ENCODE assay signal across 14 cellular contexts in the genomic region with DNA sequence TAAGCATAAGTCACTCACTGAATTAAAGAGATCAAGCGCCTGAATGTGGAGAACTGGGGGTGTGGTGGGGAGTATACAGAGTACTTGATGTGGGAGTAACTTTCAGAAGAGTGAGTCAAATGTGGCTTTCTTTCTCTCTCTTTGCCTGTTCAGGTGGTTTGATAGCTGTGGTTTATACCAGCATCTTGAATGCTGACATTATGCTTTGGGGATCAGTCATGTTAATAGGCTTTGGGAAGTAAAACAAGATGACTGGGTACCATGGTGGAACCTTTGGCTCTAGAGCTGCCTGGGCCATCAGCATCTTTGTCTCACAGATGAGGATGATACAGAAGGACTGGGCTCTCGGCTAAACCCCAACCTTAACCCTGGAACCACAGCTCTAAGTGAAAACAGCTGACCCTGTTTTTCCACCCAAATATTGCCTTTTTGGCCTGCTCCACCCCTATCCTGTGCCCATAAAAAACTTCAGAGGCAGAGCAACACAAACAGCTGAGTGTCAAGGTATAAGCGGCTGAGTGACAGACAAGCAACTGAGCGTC. TPM values are rescaled to one million over a fixed set of nuclear protein-coding genes. Genes with fewer than 3 reads are reported as not detected.
A peak's percentile ranks its signal among the peaks of the same experiment; 100 is the strongest.
DNase-seq lines count a peak whose midpoint lies in the region; ATAC-seq and TF ChIP-seq lines count a peak whose summit lies in the region.
"Had no signal": no experiment of that assay in that cellular context is flagged by ENCODE, and none has a peak within 500 bp of the region (broad histone marks: within the 10 kb centered on the region; RNA-seq: fewer than 3 reads in every experiment).

No MANE protein-coding gene starts in this region.

- intact Hi-C loops in CD4-positive, alpha-beta T cell (cut with DNase I, micrococcal nuclease), result no loop called here
- intact Hi-C loops in gastrocnemius medialis (cut with DNase I; ENCODE audit: low total_unique reads), result no loop called here

- H4K8ac ChIP-seq in mesenchymal stem cell (ENCODE audit: low read length), result no peak overlapping the region

- POLR2A ChIA-PET in CD4-positive, alpha-beta T cell (lab: Charles Lee), result no interaction called here

- H3K4me1 ChIP-seq in mesenchymal stem cell (ENCODE audit: control insufficient read depth, insufficient read depth, low read depth, low read length) (no peaks in the 10 kb centered on the region), upper lobe of left lung (no peaks in the 10 kb centered on the region), gastrocnemius medialis (no peaks in the 10 kb centered on the region)
- H3K4me1 ChIP-seq: left lung had no signal

- no peak overlapping the region for H3K4me2 ChIP-seq in mesenchymal stem cell (ENCODE audit: low read length, poor library complexity, severe bottlenecking)

- TF ChIP-seq POLR2A in upper lobe of left lung (IDR thresholded peaks at IDR 0.05) (no peak), gastrocnemius medialis (IDR thresholded peaks at IDR 0.05) (no peak)

- no peak overlapping the region for H3K14ac ChIP-seq in mesenchymal stem cell (ENCODE audit: low read length in 2 of 2)

- no peak overlapping the region for H2BK15ac ChIP-seq in mesenchymal stem cell (ENCODE audit: low read depth, poor library complexity, severe bottlenecking)

- no peak overlapping the region for H3K27ac Mint-ChIP-seq in CD4-positive, alpha-beta T cell
- H3K27ac Mint-ChIP-seq: nephron progenitor cell, WTC11 had no signal

- H2BK120ac ChIP-seq in mesenchymal stem cell (ENCODE audit: low read depth, low read length), result no peak overlapping the region

- H3K18ac ChIP-seq in mesenchymal stem cell (ENCODE audit: low read depth in 1 of 2, low read length in 2 of 2), result no peak overlapping the region

- no peaks in the 10 kb centered on the region for H3K36me3 Mint-ChIP-seq in CD4-positive, alpha-beta T cell (ENCODE audit: low read depth)
- H3K36me3 Mint-ChIP-seq: WTC11 had no signal

- H3K9ac ChIP-seq in mesenchymal stem cell (ENCODE audit: low read length), result no peak overlapping the region

- 86% methylated on average over 4 of the region's 4 CpGs for whole genome bisulfite sequencing in mesenchymal stem cell
- WGBS in upper lobe of left lung, 2 donors, result 81 to 88% methylated on average over 4 of the region's 4 CpGs

- no peak for TF ChIP-seq EP300 in upper lobe of left lung (IDR thresholded peaks at IDR 0.05)

- no peak overlapping the region for H3K4me3 ChIP-seq in mesenchymal stem cell (ENCODE audit: insufficient read depth in 1 of 2, low read depth in 1 of 2, low read length in 2 of 2)
- H3K4me3 ChIP-seq in upper lobe of left lung, result no peak overlapping the region
- no peak overlapping the region for H3K4me3 ChIP-seq in gastrocnemius medialis
- H3K4me3 ChIP-seq: left lung had no signal

- H3K27me3 ChIP-seq in CD4-positive, alpha-beta T cell (ENCODE audit: control insufficient read depth, insufficient read depth, low read length), result peaks cover 8% of the 10 kb centered on the region
- H3K27me3 ChIP-seq in mesenchymal stem cell (ENCODE audit: control insufficient read depth in 1 of 2, insufficient read depth in 1 of 2, low read length in 2 of 2) (peaks cover 0 to 32% of the 10 kb centered on the region in 2 experiments), upper lobe of left lung (no peaks in the 10 kb centered on the region), gastrocnemius medialis (peaks cover 0 to 3% (median 0%) of the 10 kb centered on the region in 3 donors)
- H3K27me3 ChIP-seq: left lung had no signal

- no peak overlapping the region for H2BK12ac ChIP-seq in mesenchymal stem cell (ENCODE audit: low read length in 2 of 2)

- DNase-seq in CD4-positive, alpha-beta T cell, result no peak
- DNase-seq in GM19240 (ENCODE audit: insufficient read length, low spot score) (peak; percentile 8), activated T-cell treated with anti-CD3 and anti-CD28 coated beads for 48 hours (ENCODE audit: low read depth) (peak; percentile 31), mesenchymal stem cell (no peak), upper lobe of left lung (no peak), gastrocnemius medialis (no peak)
- peak; percentile 16 for DNase-seq in stimulated activated CD4-positive, alpha-beta T cell treated with anti-CD3 and anti-CD28 coated beads, Interleukin-12 subunit alpha, Interleukin-12 subunit beta, amount 100 ng/mL, for 4 hours
- DNase-seq: aorta, cortex of kidney, left lung, nephron progenitor cell had no signal

- no peak overlapping the region for H3K4ac ChIP-seq in mesenchymal stem cell (ENCODE audit: low read depth in 1 of 2, low read length in 2 of 2)

- TF ChIP-seq CTCF in CD4-positive, alpha-beta T cell (IDR thresholded peaks at IDR 0.05), result no peak
- TF ChIP-seq CTCF in upper lobe of left lung (IDR thresholded peaks at IDR 0.05) (no peak), gastrocnemius medialis (IDR thresholded peaks at IDR 0.05 in 4 of 5, conservative IDR thresholded peaks at IDR 0.05 in 1 of 5) (no peak)

- H3K4me3 Mint-ChIP-seq in CD4-positive, alpha-beta T cell, result no peak overlapping the region
- H3K4me3 Mint-ChIP-seq: nephron progenitor cell, WTC11 had no signal

- no peaks in the 10 kb centered on the region for H3K9me3 ChIP-seq in CD4-positive, alpha-beta T cell (ENCODE audit: control insufficient read depth, low read length)
- H3K9me3 ChIP-seq in mesenchymal stem cell (ENCODE audit: control insufficient read depth, low read length) (no peaks in the 10 kb centered on the region), upper lobe of left lung (no peaks in the 10 kb centered on the region), gastrocnemius medialis (no peaks in the 10 kb centered on the region)
- H3K9me3 ChIP-seq: left lung had no signal

- H2AK5ac ChIP-seq in mesenchymal stem cell (ENCODE audit: low read length, severe bottlenecking), result no peak overlapping the region

- H2BK5ac ChIP-seq in mesenchymal stem cell (ENCODE audit: low read depth, low read length, poor library complexity, severe bottlenecking), result no peak overlapping the region

- ATAC-seq in CD4-positive, alpha-beta T cell (ENCODE audit: poor library complexity), result peak; percentile 46
- no peak for ATAC-seq in upper lobe of left lung (ENCODE audit: low FRiP score in 2 of 2)
- ATAC-seq in gastrocnemius medialis, result no peak
- no peak for ATAC-seq in GM21515 (IDR thresholded peaks at IDR 0.05; ENCODE audit: unreplicated experiment)
- ATAC-seq: left lung, sciatic nerve, WTC11 had no signal

- in situ Hi-C loops in gastrocnemius medialis (cut with MboI; ENCODE audit: low sequenced_read_pairs in 4 of 4), result no loop called here

- no peaks in the 10 kb centered on the region for H3K79me1 ChIP-seq in mesenchymal stem cell (replicated peaks; ENCODE audit: low read length, poor library complexity, severe bottlenecking)

- H2AFZ ChIP-seq in mesenchymal stem cell (ENCODE audit: low read depth, low read length), result no peak overlapping the region

- H3K9me3 Mint-ChIP-seq in CD4-positive, alpha-beta T cell, result no peaks in the 10 kb centered on the region
- H3K9me3 Mint-ChIP-seq: nephron progenitor cell, WTC11 had no signal

- H3K23ac ChIP-seq in mesenchymal stem cell (ENCODE audit: low read length in 2 of 2), result no peak overlapping the region

- H3K4me1 Mint-ChIP-seq in CD4-positive, alpha-beta T cell (ENCODE audit: low read depth), result peaks cover 16% of the 10 kb centered on the region
- H3K4me1 Mint-ChIP-seq: nephron progenitor cell, WTC11 had no signal

- no peak overlapping the region for H4K91ac ChIP-seq in mesenchymal stem cell (ENCODE audit: low read length)

- H3K36me3 ChIP-seq in mesenchymal stem cell (ENCODE audit: control insufficient read depth in 1 of 2, insufficient read depth in 2 of 2, low read depth in 1 of 2, low read length in 2 of 2) (no peaks in the 10 kb centered on the region), upper lobe of left lung (no peaks in the 10 kb centered on the region), gastrocnemius medialis (no peaks in the 10 kb centered on the region)
- H3K36me3 ChIP-seq: left lung had no signal

- H3K27ac ChIP-seq in CD4-positive, alpha-beta T cell (ENCODE audit: low read depth, low read length), result no peak overlapping the region
- H3K27ac ChIP-seq in mesenchymal stem cell (ENCODE audit: low read length, poor library complexity, severe bottlenecking) (no peak overlapping the region), upper lobe of left lung (no peak overlapping the region), gastrocnemius medialis (no peak overlapping the region)
- H3K27ac ChIP-seq: left lung had no signal

- H3K27me3 Mint-ChIP-seq in CD4-positive, alpha-beta T cell, result peaks cover 45% of the 10 kb centered on the region

- CTCF ChIA-PET in CD4-positive, alpha-beta T cell (lab: Charles Lee), result no interaction called here

RNA-seq across cellular contexts. Expression of gene GNAZ, which starts 58.2 kb away (rescaled TPM):
- total RNA-seq in CD4-positive, alpha-beta T cell, result under 1 TPM; 0.20 to 0.38 TPM
- polyA plus RNA-seq in mesenchymal stem cell (2013, experiment 1 of 2), result 0.06 TPM
- polyA plus RNA-seq in mesenchymal stem cell (2013, experiment 2 of 2), result 0.01 TPM
- total RNA-seq in upper lobe of left lung (1 to 10 TPM in 4 of 6 donors, under 1 TPM in 1, not detected in 1; 0.80 to 7.3 (median 2.7) TPM), gastrocnemius medialis (1 to 10 TPM in 3 of 4 donors, under 1 TPM in 1; 0.92 to 3.1 (median 2.6) TPM)

Comparison
In these comparisons a context has a peak if more than half of its experiments do, and no peak if none do; other contexts are left out.
1. DNase-seq: peak in GM19240 (single experiment), activated T-cell treated with anti-CD3 and anti-CD28 coated beads for 48 hours (single experiment) and stimulated activated CD4-positive, alpha-beta T cell treated with anti-CD3 and anti-CD28 coated beads, Interleukin-12 subunit alpha, Interleukin-12 subunit beta, amount 100 ng/mL, for 4 hours (single experiment); none in CD4-positive, alpha-beta T cell (0 of 10), mesenchymal stem cell (single experiment), upper lobe of left lung (0 of 2) and gastrocnemius medialis (0 of 2).